ENCODE assay signal across 22 cellular contexts in the genomic region with DNA sequence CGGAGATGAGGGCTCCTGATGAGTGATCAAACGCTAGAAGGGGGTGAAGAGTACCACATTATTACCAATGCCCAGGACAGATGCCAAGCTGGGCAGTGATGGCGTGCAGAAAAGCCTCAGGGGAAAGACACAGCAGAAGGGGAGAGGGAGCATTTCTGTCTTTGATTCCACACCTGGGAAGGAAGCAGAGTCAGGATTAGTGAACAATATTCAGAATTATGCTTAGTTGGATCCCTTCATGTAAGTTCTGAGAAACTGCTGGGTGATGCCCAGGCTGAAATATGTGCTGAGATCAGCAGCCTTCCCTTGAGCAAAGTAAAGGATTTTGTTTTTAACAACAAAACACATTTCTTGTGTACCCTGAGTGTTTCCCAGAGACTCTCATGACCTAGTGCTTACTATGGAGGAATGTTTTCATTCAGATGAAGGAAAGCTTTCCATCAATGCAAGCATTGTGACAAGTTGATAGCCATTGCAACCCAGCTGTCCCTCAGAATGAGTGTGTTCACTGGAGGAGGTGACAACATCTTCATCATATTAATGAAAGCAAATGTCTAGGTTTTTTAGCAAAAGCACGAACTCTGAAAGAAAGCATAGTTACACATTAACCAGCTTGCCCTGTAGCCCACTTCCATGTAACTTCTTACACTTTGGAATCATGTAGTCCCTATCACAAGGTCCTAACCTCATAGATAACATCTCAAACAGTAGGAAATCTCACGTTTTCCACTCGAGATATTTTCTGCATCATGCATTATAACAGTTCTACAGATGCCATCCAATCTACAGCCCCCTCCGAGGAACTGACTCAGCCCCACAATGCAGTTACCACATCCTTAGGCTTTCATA. TPM values are rescaled to one million over a fixed set of nuclear protein-coding genes. Genes with fewer than 3 reads are reported as not detected.
DNase-seq lines count a peak whose midpoint lies in the region; ATAC-seq, FAIRE-seq and TF ChIP-seq lines count a peak whose summit lies in the region.
"Had no signal": no experiment of that assay in that cellular context is flagged by ENCODE, and none has a peak within 500 bp of the region (broad histone marks: within the 10 kb centered on the region; RNA-seq: fewer than 3 reads in every experiment).

No MANE protein-coding gene starts in this region.

- FAIRE-seq in K562 (lab: Jason Lieb, UNC) = no peak

- no peak overlapping the region for H3K27ac ChIP-seq in K562 (ENCODE audit: extremely low read depth, low read depth, low read length)
- H3K27ac ChIP-seq: gastroesophageal sphincter had no signal

- no peaks in the 10 kb centered on the region; the same call in 2 of the 3 replicates for H3K36me3 ChIP-seq in K562 (ENCODE audit: control insufficient read depth, insufficient read depth, low read length)
- H3K36me3 ChIP-seq: gastroesophageal sphincter had no signal

- intact Hi-C loops in K562 (cut with micrococcal nuclease) = no loop called here

- no peak for TF ChIP-seq POLR2A in K562 (conservative IDR thresholded peaks at IDR 0.05)

- ATAC-seq in K562 (peak; percentile 25; the same call in 2 of the 3 replicates), HG02973 (IDR thresholded peaks at IDR 0.05; ENCODE audit: unreplicated experiment) (no peak), HG02852 (IDR thresholded peaks at IDR 0.05; ENCODE audit: unreplicated experiment) (no peak), GM19467 (IDR thresholded peaks at IDR 0.05; ENCODE audit: unreplicated experiment) (no peak)
- ATAC-seq: activated CD8-positive, alpha-beta T cell treated with anti-CD3 and anti-CD28 coated beads, Interleukin-2, amount 10 ng/mL, durations not matched to agents 7 days and 5 days; gastroesophageal sphincter; left colon had no signal

- CTCF ChIA-PET in K562 (lab: Yijun Ruan, JAX; ENCODE audit: low intra/inter-chr PET ratio) = no interaction called here

- no peaks in the 10 kb centered on the region for H4K20me1 ChIP-seq in K562 (replicated peaks; ENCODE audit: control insufficient read depth, insufficient read depth, low read length)

- no peak for TF ChIP-seq CTCF in K562 (IDR thresholded peaks at IDR 0.05 in 2 of 3, conservative IDR thresholded peaks at IDR 0.05 in 1 of 3; ENCODE audit: insufficient read depth in 2 of 3, low read depth in 1 of 3, low read length in 3 of 3)

- no peak for TF ChIP-seq RAD21 in K562 (CRISPR knock-in tag; conservative IDR thresholded peaks at IDR 0.05 in 1 of 2, IDR thresholded peaks at IDR 0.05 in 1 of 2)

- H3K79me2 ChIP-seq in K562 (ENCODE audit: control insufficient read depth, insufficient read depth, low read length) = no peaks in the 10 kb centered on the region

- no peaks in the 10 kb centered on the region for H3K9me1 ChIP-seq in K562 (ENCODE audit: control insufficient read depth, insufficient read depth, low read length)

- 48% methylated on average over 7 of the region's 7 CpGs for WGBS in K562 (ENCODE audit: insufficient coverage, low coverage, missing lambda C conversion rate)

- in situ Hi-C loops in ACHN (cut with HindIII; ENCODE audit: low pct_ligation_motif_present, low pct_unique_long_range_greater_than_20kb, low sequenced_read_pairs) (no loop called here), K562 (cut with MboI) (loop anchor here (5.0 kb wide), 1 partner anchor 83 kb away; no protein-coding TSS in a partner anchor)

- no peak overlapping the region for H3K4me3 ChIP-seq in K562
- H3K4me3 ChIP-seq: gastroesophageal sphincter had no signal

- 0 out of 2 replicates have a peak overlapping the region, but pooled peaks have one; percentile 4 for H2AFZ ChIP-seq in K562 (ENCODE audit: low read depth, low read length)

- no peak overlapping the region for H3K9ac ChIP-seq in K562 (ENCODE audit: insufficient read depth in 1 of 2, low read depth in 2 of 2, low read length in 2 of 2)

- H3K27me3 ChIP-seq in K562 (ENCODE audit: control insufficient read depth in 2 of 2, insufficient read depth in 2 of 2, low read length in 2 of 2) = no peaks in the 10 kb centered on the region
- H3K27me3 ChIP-seq: gastroesophageal sphincter had no signal

- DNase-seq in ACHN (peak; percentile 1), HuH-7 (ENCODE audit: low spot score) (peak; percentile 59), K562 (ENCODE audit: extremely low read depth in 1 of 4, low spot score in 3 of 4) (no peak), iris pigment epithelial cell (ENCODE audit: low read depth) (peak; percentile 5), NOMO-1 (lab: John Stamatoyannopoulos, UW; ENCODE audit: unreplicated experiment in 2 of 2) (no peak)
- DNase-seq: activated CD8-positive, alpha-beta T cell treated with anti-CD3 and anti-CD28 coated beads, Interleukin-2, amount 10 ng/mL, durations not matched to agents 7 days and 5 days; activated naive CD4-positive, alpha-beta T cell treated with anti-CD3 and anti-CD28 coated beads, Interleukin-2, amount 10 ng/mL, durations not matched to agents 7 days and 5 days; activated T-cell treated with anti-CD3 and anti-CD28 coated beads, Interleukin-2, amount 50 U/mL, for 24 hours; CD4-positive, CD25-positive, alpha-beta regulatory T cell; DMS153; endodermal cell; left colon; NCI-H146; NCI-H2171 treated with DMSO at 0.1 percent for 48 hours; NCI-H748 treated with DMSO at 0.1 percent for 48 hours; stimulated activated CD4-positive, alpha-beta T cell treated with anti-CD3 and anti-CD28 coated beads, Interleukin-12 subunit alpha, Interleukin-12 subunit beta, amount 100 ng/mL, for 4 hours; stimulated activated CD8-positive, alpha-beta memory T cell treated with anti-CD3 and anti-CD28 coated beads, Interleukin-4, amount 100 ng/mL, for 48 hours; substantia nigra had no signal

- POLR2A ChIA-PET in K562 (lab: Yijun Ruan, JAX) = no interaction called here

- no peaks in the 10 kb centered on the region for H3K9me3 ChIP-seq in K562 (replicated peaks; ENCODE audit: control insufficient read depth, insufficient read depth, low read depth, low read length)
- H3K9me3 ChIP-seq: gastroesophageal sphincter had no signal

- H3K4me2 ChIP-seq in K562 (ENCODE audit: insufficient read depth, low read length) = no peak overlapping the region

- no peak for TF ChIP-seq EP300 in K562 (IDR thresholded peaks at IDR 0.05; ENCODE audit: low read length)

- peaks cover 0 to 27% of the 10 kb centered on the region in 2 experiments; a peak in 4 of 5 replicates for H3K4me1 ChIP-seq in K562 (replicated peaks in 1 of 2; ENCODE audit: control insufficient read depth in 2 of 2, insufficient read depth in 2 of 2, low read length in 2 of 2)

- BruUV-seq in K562 (replicated peaks; lab: Mats Ljungman, UMichigan) = no TSS peak

TF ChIP-seq in K562, 482 proteins besides CTCF, POLR2A, EP300 and RAD21:
- TF ChIP-seq MEIS2 (IDR thresholded peaks at IDR 0.05; ENCODE audit: partially characterized antibody) (peak; percentile 2), ZFX (CRISPR knock-in tag; IDR thresholded peaks at IDR 0.05) (no peak)

RNA-seq across cellular contexts. Expression of a gene that starts 23.8 kb away (rescaled TPM):
- total RNA-seq in K562 (2011; cell fraction: chromatin; rRNA removed; ENCODE audit: low replicate concordance) = 36.5 and 72.6 TPM in 2 replicates
- 22.3 and 25.3 TPM in 2 replicates for total RNA-seq in K562 (2011; cell fraction: nucleolus; rRNA removed)
- 38.8 and 56.3 TPM in 2 replicates for total RNA-seq in K562 (2011; cell fraction: nucleoplasm; rRNA removed)
- total RNA-seq in K562 (2014; rRNA removed) = 43.5 and 48.7 TPM in 2 replicates
- total RNA-seq in K562 (2014; rRNA removed; fragmentation: Illumina TruSeq; extraction: Trizol) = 82.4 and 83.2 TPM in 2 replicates
- total RNA-seq in K562 (2015; rRNA removed; fragmentation: Illumina TruSeq; extraction: Trizol) = 63.9 and 67.7 TPM in 2 replicates
- total RNA-seq in K562 (2021) = 75.9 and 80.0 TPM in 2 replicates
- polyA plus RNA-seq in K562 (2011; rRNA removed) = 50.5 and 180 TPM in 2 replicates
- 36.9 and 138 TPM in 2 replicates for polyA plus RNA-seq in K562 (2011; cell fraction: cytosol; rRNA removed)
- polyA plus RNA-seq in K562 (2011; cell fraction: nucleus; rRNA removed) = 29.3 and 50.1 TPM in 2 replicates
- polyA plus RNA-seq in K562 (2012) = 65.7 and 95.2 TPM in 2 replicates
- polyA plus RNA-seq in K562 (2014; fragmentation: Illumina TruSeq; extraction: Trizol) = 118 and 119 TPM in 2 replicates
- 10 to 100 TPM; 74.3 to 83.8 TPM for polyA plus RNA-seq in K562 (2014; fragmentation: Nextera tagmentation; extraction: Ambion mirVana)
- 86.6 and 88.7 TPM in 2 replicates for polyA plus RNA-seq in K562 (2014; rRNA removed)
- polyA minus RNA-seq in K562 (2011; rRNA and poly(A)+ RNA removed) = 37.0 and 121 TPM in 2 replicates
- 9.2 and 47.7 TPM in 2 replicates for polyA minus RNA-seq in K562 (2011; cell fraction: cytosol; rRNA and poly(A)+ RNA removed)
- polyA minus RNA-seq in K562 (2011; cell fraction: nucleus; rRNA and poly(A)+ RNA removed) = 23.7 and 26.7 TPM in 2 replicates

Comparison
In these comparisons a context has a peak if more than half of its experiments do, and no peak if none do; other contexts are left out.
1. DNase-seq: peak in ACHN (single experiment), HuH-7 (single experiment) and iris pigment epithelial cell (single experiment); none in K562 (0 of 4) and NOMO-1 (0 of 2).